In the genomic region with DNA sequence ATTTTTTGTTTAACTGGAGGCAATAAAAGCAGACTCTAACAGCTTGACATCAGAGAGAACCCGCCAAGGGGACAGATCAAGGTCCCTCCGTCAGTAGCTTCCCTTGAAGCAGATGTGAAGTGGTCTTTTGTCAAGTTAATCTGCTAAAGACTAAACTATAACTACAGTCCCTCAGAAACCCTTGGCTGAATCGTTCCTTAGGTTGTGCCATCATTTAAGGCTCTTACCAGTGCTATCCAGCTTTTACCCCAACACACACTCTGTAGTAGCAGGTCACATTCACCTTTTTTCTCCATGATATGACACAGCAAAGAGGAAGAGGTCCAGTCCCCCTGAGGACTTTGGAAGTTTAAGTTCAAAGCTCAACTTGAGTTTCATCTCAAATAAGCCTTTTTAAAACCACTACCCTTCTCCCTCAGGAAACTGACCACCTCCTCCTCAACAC, we compare ENCODE assay signal across 1 cellular context.
TF ChIP-seq lines count a peak whose summit lies in the region.

No MANE protein-coding gene starts in this region.

TF ChIP-seq in HepG2, 621 proteins besides CTCF, POLR2A, EP300 and RAD21 (continued from another document and continues in another):
- TF ChIP-seq, protein P1, sequence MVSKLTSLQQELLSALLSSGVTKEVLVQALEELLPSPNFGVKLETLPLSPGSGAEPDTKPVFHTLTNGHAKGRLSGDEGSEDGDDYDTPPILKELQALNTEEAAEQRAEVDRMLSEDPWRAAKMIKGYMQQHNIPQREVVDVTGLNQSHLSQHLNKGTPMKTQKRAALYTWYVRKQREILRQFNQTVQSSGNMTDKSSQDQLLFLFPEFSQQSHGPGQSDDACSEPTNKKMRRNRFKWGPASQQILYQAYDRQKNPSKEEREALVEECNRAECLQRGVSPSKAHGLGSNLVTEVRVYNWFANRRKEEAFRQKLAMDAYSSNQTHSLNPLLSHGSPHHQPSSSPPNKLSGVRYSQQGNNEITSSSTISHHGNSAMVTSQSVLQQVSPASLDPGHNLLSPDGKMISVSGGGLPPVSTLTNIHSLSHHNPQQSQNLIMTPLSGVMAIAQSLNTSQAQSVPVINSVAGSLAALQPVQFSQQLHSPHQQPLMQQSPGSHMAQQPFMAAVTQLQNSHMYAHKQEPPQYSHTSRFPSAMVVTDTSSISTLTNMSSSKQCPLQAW (CRISPR knock-in tag; IDR thresholded peaks at IDR 0.05), result no peak
- no peak for TF ChIP-seq ZNF570 (CRISPR knock-in tag; IDR thresholded peaks at IDR 0.05; ENCODE audit: borderline replicate concordance)
- no peak; the same call in 1 of the 2 replicates for TF ChIP-seq NFE2L2 (IDR thresholded peaks at IDR 0.05; ENCODE audit: low read length)
- TF ChIP-seq, protein P2, sequence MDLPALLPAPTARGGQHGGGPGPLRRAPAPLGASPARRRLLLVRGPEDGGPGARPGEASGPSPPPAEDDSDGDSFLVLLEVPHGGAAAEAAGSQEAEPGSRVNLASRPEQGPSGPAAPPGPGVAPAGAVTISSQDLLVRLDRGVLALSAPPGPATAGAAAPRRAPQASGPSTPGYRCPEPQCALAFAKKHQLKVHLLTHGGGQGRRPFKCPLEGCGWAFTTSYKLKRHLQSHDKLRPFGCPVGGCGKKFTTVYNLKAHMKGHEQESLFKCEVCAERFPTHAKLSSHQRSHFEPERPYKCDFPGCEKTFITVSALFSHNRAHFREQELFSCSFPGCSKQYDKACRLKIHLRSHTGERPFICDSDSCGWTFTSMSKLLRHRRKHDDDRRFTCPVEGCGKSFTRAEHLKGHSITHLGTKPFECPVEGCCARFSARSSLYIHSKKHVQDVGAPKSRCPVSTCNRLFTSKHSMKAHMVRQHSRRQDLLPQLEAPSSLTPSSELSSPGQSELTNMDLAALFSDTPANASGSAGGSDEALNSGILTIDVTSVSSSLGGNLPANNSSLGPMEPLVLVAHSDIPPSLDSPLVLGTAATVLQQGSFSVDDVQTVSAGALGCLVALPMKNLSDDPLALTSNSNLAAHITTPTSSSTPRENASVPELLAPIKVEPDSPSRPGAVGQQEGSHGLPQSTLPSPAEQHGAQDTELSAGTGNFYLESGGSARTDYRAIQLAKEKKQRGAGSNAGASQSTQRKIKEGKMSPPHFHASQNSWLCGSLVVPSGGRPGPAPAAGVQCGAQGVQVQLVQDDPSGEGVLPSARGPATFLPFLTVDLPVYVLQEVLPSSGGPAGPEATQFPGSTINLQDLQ (CRISPR knock-in tag; IDR thresholded peaks at IDR 0.05), result no peak
- TF ChIP-seq, protein P3, sequence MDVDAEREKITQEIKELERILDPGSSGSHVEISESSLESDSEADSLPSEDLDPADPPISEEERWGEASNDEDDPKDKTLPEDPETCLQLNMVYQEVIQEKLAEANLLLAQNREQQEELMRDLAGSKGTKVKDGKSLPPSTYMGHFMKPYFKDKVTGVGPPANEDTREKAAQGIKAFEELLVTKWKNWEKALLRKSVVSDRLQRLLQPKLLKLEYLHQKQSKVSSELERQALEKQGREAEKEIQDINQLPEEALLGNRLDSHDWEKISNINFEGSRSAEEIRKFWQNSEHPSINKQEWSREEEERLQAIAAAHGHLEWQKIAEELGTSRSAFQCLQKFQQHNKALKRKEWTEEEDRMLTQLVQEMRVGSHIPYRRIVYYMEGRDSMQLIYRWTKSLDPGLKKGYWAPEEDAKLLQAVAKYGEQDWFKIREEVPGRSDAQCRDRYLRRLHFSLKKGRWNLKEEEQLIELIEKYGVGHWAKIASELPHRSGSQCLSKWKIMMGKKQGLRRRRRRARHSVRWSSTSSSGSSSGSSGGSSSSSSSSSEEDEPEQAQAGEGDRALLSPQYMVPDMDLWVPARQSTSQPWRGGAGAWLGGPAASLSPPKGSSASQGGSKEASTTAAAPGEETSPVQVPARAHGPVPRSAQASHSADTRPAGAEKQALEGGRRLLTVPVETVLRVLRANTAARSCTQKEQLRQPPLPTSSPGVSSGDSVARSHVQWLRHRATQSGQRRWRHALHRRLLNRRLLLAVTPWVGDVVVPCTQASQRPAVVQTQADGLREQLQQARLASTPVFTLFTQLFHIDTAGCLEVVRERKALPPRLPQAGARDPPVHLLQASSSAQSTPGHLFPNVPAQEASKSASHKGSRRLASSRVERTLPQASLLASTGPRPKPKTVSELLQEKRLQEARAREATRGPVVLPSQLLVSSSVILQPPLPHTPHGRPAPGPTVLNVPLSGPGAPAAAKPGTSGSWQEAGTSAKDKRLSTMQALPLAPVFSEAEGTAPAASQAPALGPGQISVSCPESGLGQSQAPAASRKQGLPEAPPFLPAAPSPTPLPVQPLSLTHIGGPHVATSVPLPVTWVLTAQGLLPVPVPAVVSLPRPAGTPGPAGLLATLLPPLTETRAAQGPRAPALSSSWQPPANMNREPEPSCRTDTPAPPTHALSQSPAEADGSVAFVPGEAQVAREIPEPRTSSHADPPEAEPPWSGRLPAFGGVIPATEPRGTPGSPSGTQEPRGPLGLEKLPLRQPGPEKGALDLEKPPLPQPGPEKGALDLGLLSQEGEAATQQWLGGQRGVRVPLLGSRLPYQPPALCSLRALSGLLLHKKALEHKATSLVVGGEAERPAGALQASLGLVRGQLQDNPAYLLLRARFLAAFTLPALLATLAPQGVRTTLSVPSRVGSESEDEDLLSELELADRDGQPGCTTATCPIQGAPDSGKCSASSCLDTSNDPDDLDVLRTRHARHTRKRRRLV (CRISPR knock-in tag; IDR thresholded peaks at IDR 0.05), result no peak
- TF ChIP-seq, protein P4, sequence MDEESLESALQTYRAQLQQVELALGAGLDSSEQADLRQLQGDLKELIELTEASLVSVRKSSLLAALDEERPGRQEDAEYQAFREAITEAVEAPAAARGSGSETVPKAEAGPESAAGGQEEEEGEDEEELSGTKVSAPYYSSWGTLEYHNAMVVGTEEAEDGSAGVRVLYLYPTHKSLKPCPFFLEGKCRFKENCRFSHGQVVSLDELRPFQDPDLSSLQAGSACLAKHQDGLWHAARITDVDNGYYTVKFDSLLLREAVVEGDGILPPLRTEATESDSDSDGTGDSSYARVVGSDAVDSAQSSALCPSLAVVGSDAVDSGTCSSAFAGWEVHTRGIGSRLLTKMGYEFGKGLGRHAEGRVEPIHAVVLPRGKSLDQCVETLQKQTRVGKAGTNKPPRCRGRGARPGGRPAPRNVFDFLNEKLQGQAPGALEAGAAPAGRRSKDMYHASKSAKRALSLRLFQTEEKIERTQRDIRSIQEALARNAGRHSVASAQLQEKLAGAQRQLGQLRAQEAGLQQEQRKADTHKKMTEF (CRISPR knock-in tag; IDR thresholded peaks at IDR 0.05), result peak; percentile 39; the same call in 1 of the 2 replicates
- TF ChIP-seq, protein P5, sequence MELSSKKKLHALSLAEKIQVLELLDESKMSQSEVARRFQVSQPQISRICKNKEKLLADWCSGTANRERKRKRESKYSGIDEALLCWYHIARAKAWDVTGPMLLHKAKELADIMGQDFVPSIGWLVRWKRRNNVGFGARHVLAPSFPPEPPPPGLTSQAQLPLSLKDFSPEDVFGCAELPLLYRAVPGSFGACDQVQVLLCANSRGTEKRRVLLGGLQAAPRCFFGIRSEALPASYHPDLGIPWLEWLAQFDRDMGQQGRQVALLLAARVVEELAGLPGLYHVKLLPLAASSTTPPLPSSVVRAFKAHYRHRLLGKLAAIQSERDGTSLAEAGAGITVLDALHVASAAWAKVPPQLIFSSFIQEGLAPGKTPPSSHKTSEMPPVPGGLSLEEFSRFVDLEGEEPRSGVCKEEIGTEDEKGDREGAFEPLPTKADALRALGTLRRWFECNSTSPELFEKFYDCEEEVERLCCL (CRISPR knock-in tag; IDR thresholded peaks at IDR 0.05; ENCODE audit: borderline replicate concordance), result no peak
- TF ChIP-seq KLF9 (CRISPR knock-in tag; IDR thresholded peaks at IDR 0.05; ENCODE audit: low read depth), result no peak
- TF ChIP-seq, protein P6, sequence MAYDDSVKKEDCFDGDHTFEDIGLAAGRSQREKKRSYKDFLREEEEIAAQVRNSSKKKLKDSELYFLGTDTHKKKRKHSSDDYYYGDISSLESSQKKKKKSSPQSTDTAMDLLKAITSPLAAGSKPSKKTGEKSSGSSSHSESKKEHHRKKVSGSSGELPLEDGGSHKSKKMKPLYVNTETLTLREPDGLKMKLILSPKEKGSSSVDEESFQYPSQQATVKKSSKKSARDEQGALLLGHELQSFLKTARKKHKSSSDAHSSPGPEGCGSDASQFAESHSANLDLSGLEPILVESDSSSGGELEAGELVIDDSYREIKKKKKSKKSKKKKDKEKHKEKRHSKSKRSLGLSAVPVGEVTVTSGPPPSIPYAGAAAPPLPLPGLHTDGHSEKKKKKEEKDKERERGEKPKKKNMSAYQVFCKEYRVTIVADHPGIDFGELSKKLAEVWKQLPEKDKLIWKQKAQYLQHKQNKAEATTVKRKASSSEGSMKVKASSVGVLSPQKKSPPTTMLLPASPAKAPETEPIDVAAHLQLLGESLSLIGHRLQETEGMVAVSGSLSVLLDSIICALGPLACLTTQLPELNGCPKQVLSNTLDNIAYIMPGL (CRISPR knock-in tag; IDR thresholded peaks at IDR 0.05; ENCODE audit: borderline replicate concordance in 1 of 2, low read depth in 1 of 2), result no peak
- TF ChIP-seq ZNF564 (CRISPR knock-in tag; IDR thresholded peaks at IDR 0.05), result no peak
- no peak for TF ChIP-seq ZNF839 (CRISPR knock-in tag; IDR thresholded peaks at IDR 0.05; ENCODE audit: borderline replicate concordance)
- TF ChIP-seq PLRG1 (conservative IDR thresholded peaks at IDR 0.05), result no peak
- TF ChIP-seq, protein P7, sequence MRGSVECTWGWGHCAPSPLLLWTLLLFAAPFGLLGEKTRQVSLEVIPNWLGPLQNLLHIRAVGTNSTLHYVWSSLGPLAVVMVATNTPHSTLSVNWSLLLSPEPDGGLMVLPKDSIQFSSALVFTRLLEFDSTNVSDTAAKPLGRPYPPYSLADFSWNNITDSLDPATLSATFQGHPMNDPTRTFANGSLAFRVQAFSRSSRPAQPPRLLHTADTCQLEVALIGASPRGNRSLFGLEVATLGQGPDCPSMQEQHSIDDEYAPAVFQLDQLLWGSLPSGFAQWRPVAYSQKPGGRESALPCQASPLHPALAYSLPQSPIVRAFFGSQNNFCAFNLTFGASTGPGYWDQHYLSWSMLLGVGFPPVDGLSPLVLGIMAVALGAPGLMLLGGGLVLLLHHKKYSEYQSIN (CRISPR knock-in tag; IDR thresholded peaks at IDR 0.05; ENCODE audit: borderline replicate concordance), result no peak
- no peak for TF ChIP-seq U2AF1 (optimal IDR thresholded peaks at IDR 0.05; ENCODE audit: low read depth, low read length)
- no peak for TF ChIP-seq ZNF652 (CRISPR knock-in tag; IDR thresholded peaks at IDR 0.05; ENCODE audit: borderline replicate concordance, low read depth)
- TF ChIP-seq ZFP37 (CRISPR knock-in tag; IDR thresholded peaks at IDR 0.05; ENCODE audit: borderline replicate concordance), result no peak
- TF ChIP-seq ZNF782 (CRISPR knock-in tag; IDR thresholded peaks at IDR 0.05; ENCODE audit: borderline replicate concordance), result no peak
- 0 out of 2 replicates have a peak, but pooled peaks have one; percentile 57 for TF ChIP-seq POGZ (CRISPR knock-in tag; IDR thresholded peaks at IDR 0.05)
- TF ChIP-seq CENPX (CRISPR knock-in tag; IDR thresholded peaks at IDR 0.05), result no peak
- TF ChIP-seq ZNF678 (CRISPR knock-in tag; IDR thresholded peaks at IDR 0.05), result no peak
- TF ChIP-seq ZNF558 (CRISPR knock-in tag; IDR thresholded peaks at IDR 0.05; ENCODE audit: borderline replicate concordance), result no peak
- no peak for TF ChIP-seq ZNF546 (CRISPR knock-in tag; conservative IDR thresholded peaks at IDR 0.05)
- TF ChIP-seq REL (CRISPR knock-in tag; conservative IDR thresholded peaks at IDR 0.05), result no peak
- TF ChIP-seq, protein P8, sequence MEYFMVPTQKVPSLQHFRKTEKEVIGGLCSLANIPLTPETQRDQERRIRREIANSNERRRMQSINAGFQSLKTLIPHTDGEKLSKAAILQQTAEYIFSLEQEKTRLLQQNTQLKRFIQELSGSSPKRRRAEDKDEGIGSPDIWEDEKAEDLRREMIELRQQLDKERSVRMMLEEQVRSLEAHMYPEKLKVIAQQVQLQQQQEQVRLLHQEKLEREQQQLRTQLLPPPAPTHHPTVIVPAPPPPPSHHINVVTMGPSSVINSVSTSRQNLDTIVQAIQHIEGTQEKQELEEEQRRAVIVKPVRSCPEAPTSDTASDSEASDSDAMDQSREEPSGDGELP (IDR thresholded peaks at IDR 0.05; ENCODE audit: borderline replicate concordance, low read depth), result no peak
- TF ChIP-seq TARDBP (CRISPR knock-in tag; IDR thresholded peaks at IDR 0.05), result no peak
- peak; percentile 45 for TF ChIP-seq PHF5A (CRISPR knock-in tag; IDR thresholded peaks at IDR 0.05; ENCODE audit: low read depth, unreplicated experiment)
- TF ChIP-seq ZIK1 (CRISPR knock-in tag; IDR thresholded peaks at IDR 0.05; ENCODE audit: borderline replicate concordance, low read depth), result no peak
- TF ChIP-seq ZNF510 (CRISPR knock-in tag; IDR thresholded peaks at IDR 0.05; ENCODE audit: low read depth), result no peak
- TF ChIP-seq ATAD3A (CRISPR knock-in tag; IDR thresholded peaks at IDR 0.05), result no peak
- no peak for TF ChIP-seq ZNF670 (CRISPR knock-in tag; IDR thresholded peaks at IDR 0.05; ENCODE audit: borderline replicate concordance)
- no peak for TF ChIP-seq ZNF749 (CRISPR knock-in tag; IDR thresholded peaks at IDR 0.05; ENCODE audit: borderline replicate concordance)
- no peak for TF ChIP-seq ZNF766 (CRISPR knock-in tag; IDR thresholded peaks at IDR 0.05; ENCODE audit: borderline replicate concordance)
- TF ChIP-seq ZNF883 (CRISPR knock-in tag; IDR thresholded peaks at IDR 0.05; ENCODE audit: not compliant biosample characterization), result no peak
- no peak for TF ChIP-seq AGO2 (optimal IDR thresholded peaks at IDR 0.05; ENCODE audit: low read depth, low read length)
- TF ChIP-seq ZNF674 (CRISPR knock-in tag; IDR thresholded peaks at IDR 0.05; ENCODE audit: low read depth), result no peak
- no peak for TF ChIP-seq FOXM1 (CRISPR knock-in tag; IDR thresholded peaks at IDR 0.05)
- no peak for TF ChIP-seq JUNB (CRISPR knock-in tag; IDR thresholded peaks at IDR 0.05; ENCODE audit: borderline replicate concordance)
- TF ChIP-seq, protein P9, sequence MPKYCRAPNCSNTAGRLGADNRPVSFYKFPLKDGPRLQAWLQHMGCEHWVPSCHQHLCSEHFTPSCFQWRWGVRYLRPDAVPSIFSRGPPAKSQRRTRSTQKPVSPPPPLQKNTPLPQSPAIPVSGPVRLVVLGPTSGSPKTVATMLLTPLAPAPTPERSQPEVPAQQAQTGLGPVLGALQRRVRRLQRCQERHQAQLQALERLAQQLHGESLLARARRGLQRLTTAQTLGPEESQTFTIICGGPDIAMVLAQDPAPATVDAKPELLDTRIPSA (CRISPR knock-in tag; IDR thresholded peaks at IDR 0.05; ENCODE audit: borderline replicate concordance), result no peak
